ENCODE assay signal across 14 cellular contexts in the genomic region with DNA sequence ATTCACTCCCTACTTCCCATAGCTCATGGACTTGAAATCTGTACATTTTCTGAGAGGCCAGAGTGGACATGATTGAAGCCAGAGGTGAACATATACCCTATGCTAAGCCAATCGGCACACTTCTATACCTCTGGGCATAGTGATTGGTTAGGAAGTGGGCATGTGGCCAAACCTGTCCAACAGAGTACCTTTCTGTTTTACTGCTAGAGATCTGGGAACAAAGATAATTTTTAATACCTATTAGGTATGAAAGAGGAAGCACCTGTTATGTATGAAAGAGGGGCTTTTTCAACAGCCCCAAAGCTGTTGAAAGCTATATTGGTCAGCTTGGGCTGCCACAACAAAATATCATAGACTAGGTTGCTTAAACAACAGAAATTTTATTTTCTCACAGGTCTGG. TPM values are rescaled to one million over a fixed set of nuclear protein-coding genes. Genes with fewer than 3 reads are reported as not detected.
DNase-seq lines count a peak whose midpoint lies in the region; ATAC-seq and TF ChIP-seq lines count a peak whose summit lies in the region.
"Had no signal": no experiment of that assay in that cellular context is flagged by ENCODE, and none has a peak within 500 bp of the region (broad histone marks: within the 10 kb centered on the region; RNA-seq: fewer than 3 reads in every experiment).

No MANE protein-coding gene starts in this region.

- intact Hi-C loops in vagina (cut with DNase I), result no loop called here

- H3K27ac ChIP-seq in epithelial cell of prostate (peak overlapping the region; percentile 84), vagina (no peak overlapping the region), foreskin keratinocyte (no peak overlapping the region)
- H3K27ac ChIP-seq: thoracic aorta had no signal

- H3K4me3 ChIP-seq in vagina, result no peak overlapping the region
- H3K4me3 ChIP-seq: K562, thoracic aorta had no signal

- no peak for TF ChIP-seq CTCF in vagina (IDR thresholded peaks at IDR 0.05)
- TF ChIP-seq CTCF in foreskin keratinocyte (conservative IDR thresholded peaks at IDR 0.05), result no peak

- H3K9me3 ChIP-seq in vagina, result no peaks in the 10 kb centered on the region

- no peak for DNase-seq in epithelial cell of prostate (ENCODE audit: low read depth, low spot score)
- no peak for DNase-seq in DMS153 treated with DMSO at 0.1 percent for 48 hours (lab: John Stamatoyannopoulos, UW; ENCODE audit: unreplicated experiment)
- DNase-seq in vagina (ENCODE audit: extremely low spot score in 2 of 2), result no peak
- no peak for DNase-seq in foreskin keratinocyte
- DNase-seq: activated T-cell treated with anti-CD3 and anti-CD28 coated beads, Interleukin-2, amount 50 U/mL, for 1 hour; C1 segment of cervical spinal cord; hypothalamus had no signal

- no peaks in the 10 kb centered on the region for H3K36me3 ChIP-seq in vagina
- H3K36me3 ChIP-seq: thoracic aorta had no signal

- ATAC-seq in GM18868 (IDR thresholded peaks at IDR 0.05; ENCODE audit: unreplicated experiment) (peak; percentile 69), GM21619 (IDR thresholded peaks at IDR 0.05; ENCODE audit: unreplicated experiment) (peak; percentile 60), HG03175 (IDR thresholded peaks at IDR 0.05; ENCODE audit: unreplicated experiment) (peak; percentile 72), HG02571 (IDR thresholded peaks at IDR 0.05; ENCODE audit: unreplicated experiment) (no peak), foreskin keratinocyte (no peak)
- ATAC-seq: HCT116, K562 had no signal

- H3K27me3 ChIP-seq in vagina, result no peaks in the 10 kb centered on the region
- H3K27me3 ChIP-seq in foreskin keratinocyte, result no peaks in the 10 kb centered on the region

- TF ChIP-seq POLR2A in vagina (IDR thresholded peaks at IDR 0.05), result no peak

- peaks cover 26% of the 10 kb centered on the region for H3K4me1 ChIP-seq in vagina
- H3K4me1 ChIP-seq in foreskin keratinocyte, result peaks cover 38% of the 10 kb centered on the region

RNA-seq across cellular contexts. Expression of a gene that starts 27.7 kb away (rescaled TPM):
- total RNA-seq in vagina, result 27.7 TPM
- 38.0 and 44.2 TPM in 2 replicates for total RNA-seq in foreskin keratinocyte
- 18.3 and 23.2 TPM in 2 replicates for polyA plus RNA-seq in foreskin keratinocyte

RNA-seq across cellular contexts. Expression of a gene that starts 28.0 kb away (rescaled TPM):
- 19.6 TPM for total RNA-seq in vagina
- 17.1 and 19.6 TPM in 2 replicates for total RNA-seq in foreskin keratinocyte
- 3.3 and 4.6 TPM in 2 replicates for polyA plus RNA-seq in foreskin keratinocyte

Comparison
In these comparisons a context has a peak if more than half of its experiments do, and no peak if none do; other contexts are left out.
1. ATAC-seq: peak in GM18868 (single experiment), GM21619 (single experiment) and HG03175 (single experiment); none in HG02571 (single experiment) and foreskin keratinocyte (single experiment).